8 cellular contexts compared by ENCODE assay signal in the genomic region with DNA sequence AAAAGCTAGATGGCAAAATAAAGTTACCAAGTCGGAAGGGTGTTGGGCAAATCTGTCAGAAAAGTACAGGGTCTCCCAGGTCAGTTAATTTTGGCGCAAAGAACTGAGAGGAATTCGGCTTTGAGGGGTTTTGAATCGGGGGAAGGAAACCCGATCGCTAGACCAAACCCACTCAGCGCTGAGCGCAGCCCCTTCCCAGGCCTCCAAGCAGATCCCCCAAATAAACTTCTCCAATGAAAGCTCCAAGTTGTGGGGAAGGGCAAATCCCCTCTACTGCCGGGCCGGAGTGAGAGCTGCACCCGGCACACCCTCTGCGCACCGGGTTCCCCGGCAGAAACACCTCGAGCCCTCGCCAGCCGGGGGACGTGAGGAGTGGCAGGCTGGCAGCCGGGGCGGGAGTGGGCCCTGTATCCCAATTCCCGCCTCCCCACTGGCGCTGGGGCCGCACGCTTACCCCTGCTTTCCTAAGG. TPM values are rescaled to one million over a fixed set of nuclear protein-coding genes. Genes with fewer than 3 reads are reported as not detected.
A peak's percentile ranks its signal among the peaks of the same experiment; 100 is the strongest.
DNase-seq lines count a peak whose midpoint lies in the region; ATAC-seq and TF ChIP-seq lines count a peak whose summit lies in the region.

No MANE protein-coding gene starts in this region.

- DNase-seq in stimulated activated CD4-positive, alpha-beta T cell treated with anti-CD3 and anti-CD28 coated beads, Interleukin-1b, Interleukin-23, amount 100 ng/mL, for 24 hours (ENCODE audit: low read depth in 4 of 4, low spot score in 1 of 4) = peak in 3 of 4 experiments; percentile 2 to 7 (median 4)
- no peak for DNase-seq in stimulated activated CD4-positive, alpha-beta T cell treated with anti-CD3 and anti-CD28 coated beads, Interleukin-12 subunit alpha, Interleukin-12 subunit beta, amount 100 ng/mL, for 4 hours
- no peak for DNase-seq in RWPE2 (ENCODE audit: low spot score)
- DNase-seq in effector memory CD4-positive, alpha-beta T cell = no peak
- no peak for DNase-seq in vagina (ENCODE audit: extremely low spot score in 2 of 2)

- H3K36me3 ChIP-seq in RWPE2 (ENCODE audit: low read depth) (peaks cover 41% of the 10 kb centered on the region), muscle layer of duodenum (ENCODE audit: control insufficient read depth in 1 of 2, insufficient read depth in 2 of 2, low read length in 2 of 2) (no peaks in the 10 kb centered on the region), vagina (no peaks in the 10 kb centered on the region)
- no peaks in the 10 kb centered on the region for H3K36me3 ChIP-seq in effector memory CD4-positive, alpha-beta T cell (ENCODE audit: control insufficient read depth, insufficient read depth, low read length)

- TF ChIP-seq CTCF in RWPE2 (IDR thresholded peaks at IDR 0.05; ENCODE audit: poor library complexity, severe bottlenecking) (no peak), vagina (IDR thresholded peaks at IDR 0.05) (no peak)

- ATAC-seq in HG03108 (IDR thresholded peaks at IDR 0.05; ENCODE audit: unreplicated experiment) (peak; percentile 2), RWPE2 (ENCODE audit: low read depth) (peak; percentile 35; the same call in 2 of the 3 replicates), GM18520 (IDR thresholded peaks at IDR 0.05; ENCODE audit: unreplicated experiment) (no peak)

- no peaks in the 10 kb centered on the region for H3K9me3 ChIP-seq in RWPE2 (ENCODE audit: severe bottlenecking)
- no peaks in the 10 kb centered on the region for H3K9me3 ChIP-seq in effector memory CD4-positive, alpha-beta T cell (ENCODE audit: control insufficient read depth, low read length)
- no peaks in the 10 kb centered on the region for H3K9me3 ChIP-seq in muscle layer of duodenum (ENCODE audit: control insufficient read depth in 1 of 2, low read length in 2 of 2)
- H3K9me3 ChIP-seq in vagina = no peaks in the 10 kb centered on the region

- H3K27ac ChIP-seq in RWPE2 (ENCODE audit: poor library complexity, severe bottlenecking) = peak overlapping the region; percentile 73
- no peak overlapping the region for H3K27ac ChIP-seq in effector memory CD4-positive, alpha-beta T cell (ENCODE audit: insufficient read depth, low read length, poor library complexity, severe bottlenecking)
- no peak overlapping the region for H3K27ac ChIP-seq in muscle layer of duodenum (ENCODE audit: low read length)
- peak overlapping the region; percentile 43 for H3K27ac ChIP-seq in vagina

- H3K27me3 ChIP-seq in RWPE2 (ENCODE audit: insufficient read depth, poor library complexity, severe bottlenecking) (no peaks in the 10 kb centered on the region), muscle layer of duodenum (ENCODE audit: low read depth, low read length) (no peaks in the 10 kb centered on the region), vagina (no peaks in the 10 kb centered on the region)
- no peaks in the 10 kb centered on the region for H3K27me3 ChIP-seq in effector memory CD4-positive, alpha-beta T cell (replicated peaks; ENCODE audit: control insufficient read depth, insufficient read depth, low read length, poor library complexity, severe bottlenecking)

- intact Hi-C loops in vagina (cut with DNase I) = no loop called here

- H3K4me3 ChIP-seq in RWPE2 (ENCODE audit: severe bottlenecking) (peak overlapping the region; percentile 81), muscle layer of duodenum (ENCODE audit: low read depth in 1 of 2, low read length in 2 of 2) (peak overlapping the region; percentile 58 to 92), vagina (peak overlapping the region; percentile 67 to 76)
- H3K4me3 ChIP-seq in effector memory CD4-positive, alpha-beta T cell (ENCODE audit: insufficient read depth, low read depth, low read length, poor library complexity, severe bottlenecking) = peak overlapping the region; percentile 78

- TF ChIP-seq POLR2A in vagina (IDR thresholded peaks at IDR 0.05) = no peak

- peaks cover 15% of the 10 kb centered on the region for H3K4me1 ChIP-seq in RWPE2 (ENCODE audit: insufficient read depth, poor library complexity, severe bottlenecking)
- H3K4me1 ChIP-seq in effector memory CD4-positive, alpha-beta T cell (ENCODE audit: control insufficient read depth, insufficient read depth, low read length, poor library complexity, severe bottlenecking) = peaks cover 6% of the 10 kb centered on the region
- H3K4me1 ChIP-seq in muscle layer of duodenum (ENCODE audit: control insufficient read depth in 1 of 2, insufficient read depth in 2 of 2, low read length in 2 of 2) = peaks cover 0 to 9% of the 10 kb centered on the region in 2 donors
- H3K4me1 ChIP-seq in vagina = peaks cover 9% of the 10 kb centered on the region

RNA-seq across cellular contexts. Expression of a gene that starts 0.4 kb away (rescaled TPM):
- total RNA-seq in vagina = 2.2 TPM

Comparison
In these comparisons a context has a peak if more than half of its experiments do, and no peak if none do; other contexts are left out.
1. DNase-seq: peak in stimulated activated CD4-positive, alpha-beta T cell treated with anti-CD3 and anti-CD28 coated beads, Interleukin-1b, Interleukin-23, amount 100 ng/mL, for 24 hours (3 of 4); none in stimulated activated CD4-positive, alpha-beta T cell treated with anti-CD3 and anti-CD28 coated beads, Interleukin-12 subunit alpha, Interleukin-12 subunit beta, amount 100 ng/mL, for 4 hours (single experiment), RWPE2 (single experiment), effector memory CD4-positive, alpha-beta T cell (0 of 3) and vagina (0 of 2).
2. H3K27ac ChIP-seq: peak in RWPE2 (single experiment) and vagina (single experiment); none in effector memory CD4-positive, alpha-beta T cell (single experiment) and muscle layer of duodenum (single experiment).
3. Peak in every context shown above with its lines, with median percentiles within 50 percentile points of each other: H3K4me3 ChIP-seq.